16 cellular contexts compared by ENCODE assay signal in genomic region chr16:28217326-28217725, GRCh38. TPM values are rescaled to one million over a fixed set of nuclear protein-coding genes. Genes with fewer than 3 reads are reported as not detected.
DNase-seq lines count a peak whose midpoint lies in the region; ATAC-seq, FAIRE-seq and TF ChIP-seq lines count a peak whose summit lies in the region.
"Had no signal": no experiment of that assay in that cellular context is flagged by ENCODE, and none has a peak within 500 bp of the region (broad histone marks: within the 10 kb centered on the region; RNA-seq: fewer than 3 reads in every experiment).

No MANE protein-coding gene starts in this region.

- no peak overlapping the region for H2AFZ ChIP-seq in HepG2 (ENCODE audit: low read length)

- H3K9ac ChIP-seq in HepG2 (ENCODE audit: insufficient read depth, low read depth, low read length), result no peak overlapping the region
- H3K9ac ChIP-seq: BLaER1, KMS-11 had no signal

- TF ChIP-seq EP300 in HepG2 (IDR thresholded peaks at IDR 0.05; ENCODE audit: low read depth in 2 of 2, low read length in 2 of 2) (no peak), HepG2 (CRISPR knock-in tag; IDR thresholded peaks at IDR 0.05; ENCODE audit: borderline replicate concordance) (no peak)

- peaks cover 5% of the 10 kb centered on the region for H3K4me1 ChIP-seq in HepG2 (ENCODE audit: insufficient read depth, low read length)
- H3K4me1 ChIP-seq in right lobe of liver, result peaks cover 0 to 1% (median 0%) of the 10 kb centered on the region in 4 donors
- peaks cover 4 to 5% of the 10 kb centered on the region in 2 donors for H3K4me1 ChIP-seq in gastrocnemius medialis

- no peak overlapping the region for H3K27ac ChIP-seq in HepG2 (ENCODE audit: extremely low read length, insufficient read depth, low read length)
- H3K27ac ChIP-seq in right lobe of liver, result no peak overlapping the region
- no peak overlapping the region for H3K27ac ChIP-seq in gastrocnemius medialis
- H3K27ac ChIP-seq: BLaER1, KMS-11 had no signal

- TF ChIP-seq POLR2A in HepG2 (IDR thresholded peaks at IDR 0.05; ENCODE audit: insufficient read depth in 1 of 2, low read depth in 2 of 2, low read length in 2 of 2) (no peak), right lobe of liver (IDR thresholded peaks at IDR 0.05) (no peak), gastrocnemius medialis (IDR thresholded peaks at IDR 0.05) (no peak)

- H3K9me3 Mint-ChIP-seq in activated T-helper 17 cell treated with anti-CD3 and anti-CD28 coated beads, Interleukin-2, amount 50 U/mL, for 72 hours, result no peaks in the 10 kb centered on the region
- H3K9me3 Mint-ChIP-seq: CD8-positive, alpha-beta T cell had no signal

- H3K27me3 ChIP-seq in HepG2 (ENCODE audit: control insufficient read depth in 1 of 2, insufficient read depth in 2 of 2, low read length in 2 of 2), result no peaks in the 10 kb centered on the region
- no peaks in the 10 kb centered on the region for H3K27me3 ChIP-seq in right lobe of liver
- no peaks in the 10 kb centered on the region for H3K27me3 ChIP-seq in MG63
- H3K27me3 ChIP-seq in gastrocnemius medialis, result no peaks in the 10 kb centered on the region
- H3K27me3 ChIP-seq: BLaER1 had no signal

- no peaks in the 10 kb centered on the region for H3K79me2 ChIP-seq in HepG2 (ENCODE audit: insufficient read depth, low read length)

- POLR2A ChIA-PET in HepG2 (lab: Yijun Ruan, JAX), result no interaction called here

- FAIRE-seq in HepG2 (lab: Jason Lieb, UNC), result no peak
- FAIRE-seq: A204.1 had no signal

- H3K27me3 Mint-ChIP-seq in activated T-helper 17 cell treated with anti-CD3 and anti-CD28 coated beads, Interleukin-2, amount 50 U/mL, for 72 hours, result no peaks in the 10 kb centered on the region

- no peaks in the 10 kb centered on the region for H4K20me1 ChIP-seq in HepG2 (ENCODE audit: insufficient read depth, low read length)
- H4K20me1 ChIP-seq: BLaER1 had no signal

- DNase-seq in HepG2 (ENCODE audit: low spot score), result no peak
- no peak for DNase-seq in right lobe of liver
- peak; percentile 21 for DNase-seq in MG63
- no peak for DNase-seq in cerebellar cortex (ENCODE audit: low spot score)
- no peak for DNase-seq in gastrocnemius medialis
- no peak for DNase-seq in NOMO-1 treated with DMSO at 0.1 percent for 48 hours (lab: John Stamatoyannopoulos, UW; ENCODE audit: unreplicated experiment)
- DNase-seq: NCI-H1092, NCI-H1436 treated with DMSO at 0.1 percent for 48 hours, NCI-H2029, NCI-H345 had no signal

- H3K9me3 ChIP-seq in HepG2 (ENCODE audit: low read length), result no peaks in the 10 kb centered on the region
- no peaks in the 10 kb centered on the region for H3K9me3 ChIP-seq in right lobe of liver
- no peaks in the 10 kb centered on the region for H3K9me3 ChIP-seq in MG63
- H3K9me3 ChIP-seq in gastrocnemius medialis, result no peaks in the 10 kb centered on the region
- H3K9me3 ChIP-seq: BLaER1 had no signal

- peak; percentile 19; the same call in 1 of the 3 replicates for ATAC-seq in HepG2
- no peak for ATAC-seq in right lobe of liver
- ATAC-seq in activated T-helper 17 cell treated with anti-CD3 and anti-CD28 coated beads, Interleukin-2, amount 50 U/mL, for 72 hours (replicated peaks), result peak; percentile 29
- ATAC-seq in gastrocnemius medialis, result no peak
- ATAC-seq in HG03025 (IDR thresholded peaks at IDR 0.05; ENCODE audit: low FRiP score, unreplicated experiment), result no peak

- no peaks in the 10 kb centered on the region for H3K4me1 Mint-ChIP-seq in activated T-helper 17 cell treated with anti-CD3 and anti-CD28 coated beads, Interleukin-2, amount 50 U/mL, for 72 hours

- no peak overlapping the region for H3K4me3 Mint-ChIP-seq in activated T-helper 17 cell treated with anti-CD3 and anti-CD28 coated beads, Interleukin-2, amount 50 U/mL, for 72 hours
- H3K4me3 Mint-ChIP-seq: CD8-positive, alpha-beta T cell had no signal

- WGBS in HepG2 (ENCODE audit: low lambda C conversion rate), result 31% methylated on average over 4 of the region's 4 CpGs
- WGBS in right lobe of liver (ENCODE audit: insufficient coverage, low coverage, low lambda C conversion rate, missing lambda C conversion rate), result 93% methylated on average over 3 of the region's 4 CpGs

- H3K36me3 ChIP-seq in HepG2 (replicated peaks in 1 of 2; ENCODE audit: control insufficient read depth in 1 of 2, insufficient read depth in 2 of 2, low read length in 2 of 2) (no peaks in the 10 kb centered on the region), right lobe of liver (no peaks in the 10 kb centered on the region), MG63 (no peaks in the 10 kb centered on the region), gastrocnemius medialis (no peaks in the 10 kb centered on the region)
- H3K36me3 ChIP-seq: BLaER1 had no signal

- no peak overlapping the region for H3K27ac Mint-ChIP-seq in activated T-helper 17 cell treated with anti-CD3 and anti-CD28 coated beads, Interleukin-2, amount 50 U/mL, for 72 hours

- no TSS peak for BruUV-seq in HepG2 (replicated peaks; lab: Mats Ljungman, UMichigan)

- no peaks in the 10 kb centered on the region for H3K36me3 Mint-ChIP-seq in activated T-helper 17 cell treated with anti-CD3 and anti-CD28 coated beads, Interleukin-2, amount 50 U/mL, for 72 hours (ENCODE audit: low read depth)
- H3K36me3 Mint-ChIP-seq: CD8-positive, alpha-beta T cell had no signal

- intact Hi-C loops in HepG2 (cut with micrococcal nuclease; ENCODE audit: unreplicated experiment), result loop anchor here (5.0 kb wide), 1 partner anchor 245 kb away; no protein-coding TSS in a partner anchor
- intact Hi-C loops in right lobe of liver (cut with DNase I), result no loop called here
- intact Hi-C loops in gastrocnemius medialis (cut with DNase I; ENCODE audit: low total_unique reads), result loop anchor here (10.0 kb wide), 2 partner anchors 77 to 337 kb away; partner anchors contain the start of genes SBK1 and SGF29

- no peak for TF ChIP-seq CTCF in HepG2 (CRISPR knock-in tag; IDR thresholded peaks at IDR 0.05)
- TF ChIP-seq CTCF in right lobe of liver (IDR thresholded peaks at IDR 0.05), result no peak
- no peak for TF ChIP-seq CTCF in gastrocnemius medialis (IDR thresholded peaks at IDR 0.05 in 4 of 5, conservative IDR thresholded peaks at IDR 0.05 in 1 of 5)

- no peak for TF ChIP-seq RAD21 in HepG2 (CRISPR knock-in tag; IDR thresholded peaks at IDR 0.05)

- CTCF ChIA-PET in HepG2 (lab: Yijun Ruan, JAX; ENCODE audit: low intra/inter-chr PET ratio, low total read pairs), result no interaction called here

- H3K4me2 ChIP-seq in HepG2 (ENCODE audit: low read depth, low read length), result no peak overlapping the region
- H3K4me2 ChIP-seq: BLaER1, KMS-11 had no signal

- H3K4me3 ChIP-seq in HepG2 (replicated peaks in 1 of 3; ENCODE audit: insufficient read depth in 1 of 3, low read depth in 2 of 3, low read length in 3 of 3) (no peak overlapping the region), right lobe of liver (no peak overlapping the region), MG63 (no peak overlapping the region), gastrocnemius medialis (no peak overlapping the region)
- H3K4me3 ChIP-seq: BLaER1 had no signal

- in situ Hi-C loops in HepG2 (cut with HindIII; ENCODE audit: extremely low pct_ligation_motif_present, low pct_unique_long_range_greater_than_20kb) (loop anchor here (10.0 kb wide), 1 partner anchor 243 kb away; no protein-coding TSS in a partner anchor), gastrocnemius medialis (cut with MboI; ENCODE audit: low sequenced_read_pairs in 4 of 4) (no loop called here)

TF ChIP-seq in HepG2, 621 proteins besides CTCF, POLR2A, EP300 and RAD21 (continues in another document):
- peak; percentile 50; the same call in 1 of the 2 replicates for TF ChIP-seq RAD51 (IDR thresholded peaks at IDR 0.05; ENCODE audit: borderline replicate concordance)
- no peak for TF ChIP-seq ZNF615 (CRISPR knock-in tag; IDR thresholded peaks at IDR 0.05; ENCODE audit: borderline replicate concordance)
- peak; percentile 52; the same call in 1 of the 2 replicates for TF ChIP-seq NFYC (CRISPR knock-in tag; IDR thresholded peaks at IDR 0.05)
- TF ChIP-seq ZNF121 (CRISPR knock-in tag; IDR thresholded peaks at IDR 0.05), result 0 out of 2 replicates have a peak, but pooled peaks have one; percentile 22

RNA-seq across cellular contexts. Expression of gene XPO6, which starts 5.6 kb away (rescaled TPM):
- total RNA-seq in HepG2 (2016; rRNA removed; fragmentation: Illumina TruSeq; extraction: Trizol), result 102 and 109 TPM in 2 replicates
- total RNA-seq in HepG2 (2016; cell fraction: cytosol; rRNA removed; fragmentation: Illumina TruSeq; extraction: Trizol; ENCODE audit: low read depth), result 46.6 and 57.5 TPM in 2 replicates
- total RNA-seq in HepG2 (2016; cell fraction: insoluble cytoplasmic fraction; rRNA removed; fragmentation: Illumina TruSeq; extraction: Trizol), result 85.8 and 109 TPM in 2 replicates
- 87.0 and 101 TPM in 2 replicates for total RNA-seq in HepG2 (2016; cell fraction: membrane; rRNA removed; fragmentation: Illumina TruSeq; extraction: Trizol)
- total RNA-seq in HepG2 (2016; cell fraction: nucleus; rRNA removed; fragmentation: Illumina TruSeq; extraction: Trizol), result 104 and 150 TPM in 2 replicates
- polyA plus RNA-seq in HepG2 (2011; rRNA removed), result 119 and 129 TPM in 2 replicates
- polyA plus RNA-seq in HepG2 (2011; cell fraction: cytosol; rRNA removed), result 93.9 and 123 TPM in 2 replicates
- polyA plus RNA-seq in HepG2 (2011; cell fraction: nucleus; rRNA removed), result 278 and 283 TPM in 2 replicates
- 52.1 and 55.0 TPM in 2 replicates for polyA plus RNA-seq in HepG2 (2012)
- 19.8 and 23.6 TPM in 2 replicates for polyA plus RNA-seq in HepG2 (2016; cell fraction: cytosol; fragmentation: Illumina TruSeq; extraction: Trizol; ENCODE audit: low read depth)
- polyA plus RNA-seq in HepG2 (2016; cell fraction: insoluble cytoplasmic fraction; fragmentation: Illumina TruSeq; extraction: Trizol; ENCODE audit: low read depth), result 97.4 and 110 TPM in 2 replicates
- 67.2 and 72.4 TPM in 2 replicates for polyA plus RNA-seq in HepG2 (2016; cell fraction: membrane; fragmentation: Illumina TruSeq; extraction: Trizol; ENCODE audit: low read depth)
- 153 and 165 TPM in 2 replicates for polyA plus RNA-seq in HepG2 (2016; cell fraction: nucleus; fragmentation: Illumina TruSeq; extraction: Trizol; ENCODE audit: insufficient read depth, low read depth)
- polyA minus RNA-seq in HepG2 (2011; rRNA and poly(A)+ RNA removed; ENCODE audit: low replicate concordance), result 284 and 462 TPM in 2 replicates
- polyA minus RNA-seq in HepG2 (2011; cell fraction: cytosol; rRNA and poly(A)+ RNA removed), result 88.5 and 89.2 TPM in 2 replicates
- 247 and 281 TPM in 2 replicates for polyA minus RNA-seq in HepG2 (2011; cell fraction: nucleus; rRNA and poly(A)+ RNA removed)
- total RNA-seq in right lobe of liver, result 10 to 100 TPM; 41.8 to 62.1 (median 51.3) TPM
- total RNA-seq in MG63 (2014; rRNA removed; shearing (Covaris generic); ENCODE audit: low replicate concordance), result 92.5 and 102 TPM in 2 replicates
- total RNA-seq in activated T-helper 17 cell treated with anti-CD3 and anti-CD28 coated beads, Interleukin-2, amount 50 U/mL, for 72 hours, result 100 to 1,000 TPM; 238 to 263 TPM
- total RNA-seq in gastrocnemius medialis, result 10 to 100 TPM; 20.9 to 40.1 (median 29.6) TPM

Comparison
In these comparisons a context has a peak if more than half of its experiments do, and no peak if none do; other contexts are left out.
1. ATAC-seq: peak in HepG2 (single experiment) and activated T-helper 17 cell treated with anti-CD3 and anti-CD28 coated beads, Interleukin-2, amount 50 U/mL, for 72 hours (single experiment); none in right lobe of liver (0 of 4), gastrocnemius medialis (0 of 2) and HG03025 (single experiment).
2. intact Hi-C loops: an anchor here in HepG2 (5.0 kb wide) and gastrocnemius medialis (10.0 kb wide); none called in right lobe of liver.